Comparison of ENCODE assay signal across 15 cellular contexts in genomic region chr12:49105504-49106120, GRCh38. TPM values are rescaled to one million over a fixed set of nuclear protein-coding genes. Genes with fewer than 3 reads are reported as not detected.
DNase-seq lines count a peak whose midpoint lies in the region; ATAC-seq and TF ChIP-seq lines count a peak whose summit lies in the region.
"Had no signal": no experiment of that assay in that cellular context is flagged by ENCODE, and none has a peak within 500 bp of the region (broad histone marks: within the 10 kb centered on the region; RNA-seq: fewer than 3 reads in every experiment).

No MANE protein-coding gene starts in this region.

- no peak overlapping the region for H3K4me3 ChIP-seq in heart right ventricle
- no peak overlapping the region for H3K4me3 ChIP-seq in brain microvascular endothelial cell (ENCODE audit: low read depth, low read length)
- no peak overlapping the region for H3K4me3 ChIP-seq in vagina
- H3K4me3 ChIP-seq: body of pancreas, neural progenitor cell had no signal

- intact Hi-C loops in heart right ventricle (cut with DNase I) (loop anchor here in 1 of 10 donors (5.0 kb wide), 1 partner anchor 38 kb away; the partner anchor contains the start of gene RHEBL1), Right ventricle myocardium inferior (cut with DNase I) (no loop called here), left ventricle myocardium superior (cut with micrococcal nuclease) (no loop called here), vagina (cut with DNase I) (loop anchor here (2.0 kb wide), 1 partner anchor 17 kb away; no protein-coding TSS in a partner anchor)

- TF ChIP-seq CTCF in heart right ventricle (IDR thresholded peaks at IDR 0.05): no peak
- TF ChIP-seq CTCF in brain microvascular endothelial cell (IDR thresholded peaks at IDR 0.05; ENCODE audit: low read depth, low read length, missing control alignments): no peak
- no peak for TF ChIP-seq CTCF in vagina (IDR thresholded peaks at IDR 0.05)

- in situ Hi-C loops in brain microvascular endothelial cell (cut with HindIII; ENCODE audit: low pct_ligation_motif_present, low sequenced_read_pairs): no loop called here

- peaks cover 0 to 70% (median 36%) of the 10 kb centered on the region in 9 donors for H3K36me3 ChIP-seq in heart right ventricle
- H3K36me3 ChIP-seq in brain microvascular endothelial cell (replicated peaks): peaks cover 40% of the 10 kb centered on the region
- peaks cover 0 to 42% of the 10 kb centered on the region in 2 donors for H3K36me3 ChIP-seq in vagina
- H3K36me3 ChIP-seq: neural progenitor cell had no signal

- no peaks in the 10 kb centered on the region for H3K9me3 ChIP-seq in heart right ventricle
- no peaks in the 10 kb centered on the region for H3K9me3 ChIP-seq in vagina
- H3K9me3 ChIP-seq: body of pancreas had no signal

- H3K27me3 ChIP-seq in heart right ventricle: no peaks in the 10 kb centered on the region
- H3K27me3 ChIP-seq in brain microvascular endothelial cell (replicated peaks): no peaks in the 10 kb centered on the region
- no peaks in the 10 kb centered on the region for H3K27me3 ChIP-seq in vagina
- H3K27me3 ChIP-seq: body of pancreas, neural progenitor cell had no signal

- H3K4me1 ChIP-seq in heart right ventricle (peaks cover 13 to 66% (median 55%) of the 10 kb centered on the region in 9 donors), vagina (peaks cover 56% of the 10 kb centered on the region)

- DNase-seq in heart right ventricle: no peak
- no peak for DNase-seq in Right ventricle myocardium inferior (ENCODE audit: missing footprints)
- peak; percentile 48 for DNase-seq in brain microvascular endothelial cell
- peak; percentile 50 for DNase-seq in left ventricle myocardium superior
- DNase-seq in vagina (ENCODE audit: extremely low spot score in 2 of 2): no peak
- no peak for DNase-seq in erythroblast (lab: John Stamatoyannopoulos, UW)
- DNase-seq in NCI-H187 (lab: John Stamatoyannopoulos, UW): no peak
- DNase-seq: activated CD8-positive, alpha-beta T cell treated with anti-CD3 and anti-CD28 coated beads for 36 hours; activated naive CD4-positive, alpha-beta T cell; body of pancreas; GOT3; Kasumi-1; NCI-H2171 treated with DMSO at 0.1 percent for 48 hours had no signal

- no peak for TF ChIP-seq POLR2A in vagina (IDR thresholded peaks at IDR 0.05)
- TF ChIP-seq POLR2A in erythroblast (IDR thresholded peaks at IDR 0.05; ENCODE audit: low read length): no peak

- WGBS in heart right ventricle, 2 donors: 53 to 55% methylated on average over 9 of the region's 9 CpGs

- peak in 4 of 8 donors; percentile 26 to 50 (median 38) for ATAC-seq in heart right ventricle
- ATAC-seq in Right ventricle myocardium inferior: no peak
- ATAC-seq in left ventricle myocardium superior: peak; percentile 5
- ATAC-seq in HG02588 (IDR thresholded peaks at IDR 0.05; ENCODE audit: unreplicated experiment): no peak
- ATAC-seq: activated CD8-positive, alpha-beta T cell treated with anti-CD3 and anti-CD28 coated beads for 36 hours; body of pancreas had no signal

- H3K27ac ChIP-seq in heart right ventricle (peak overlapping the region in 7 of 10 donors; percentile 43 to 100 (median 64)), brain microvascular endothelial cell (peak overlapping the region; percentile 30), vagina (peak overlapping the region; percentile 7)
- H3K27ac ChIP-seq: body of pancreas, neural progenitor cell had no signal

RNA-seq across cellular contexts. Expression of gene LMBR1L, which starts 5.0 kb away (rescaled TPM):
- total RNA-seq in heart right ventricle (10 to 100 TPM; 21.5 to 51.8 (median 30.8) TPM), Right ventricle myocardium inferior (26.3 TPM), left ventricle myocardium superior (30.7 TPM), vagina (53.3 TPM)
- 10 to 100 TPM; 24.8 to 47.0 TPM for polyA plus RNA-seq in heart right ventricle

RNA-seq across cellular contexts. Expression of gene DHH, which starts 11.0 kb away (rescaled TPM):
- total RNA-seq in heart right ventricle (1 to 10 TPM in 2 of 10 donors, under 1 TPM in 8; 0.32 to 1.6 (median 0.74) TPM), Right ventricle myocardium inferior (0.87 TPM), left ventricle myocardium superior (0.52 TPM), vagina (1.5 TPM)
- 1 to 10 TPM in 1 of 2 donors, under 1 TPM in 1; 0.37 to 1.2 TPM for polyA plus RNA-seq in heart right ventricle
- total RNA-seq: body of pancreas had no signal

RNA-seq across cellular contexts. Expression of gene TUBA1B, which starts 25.6 kb away (rescaled TPM):
- total RNA-seq in heart right ventricle (100 to 1,000 TPM; 201 to 818 (median 309) TPM), Right ventricle myocardium inferior (510 TPM), left ventricle myocardium superior (329 TPM), vagina (638 TPM)
- polyA plus RNA-seq in heart right ventricle: 1,000 to 10,000 TPM in 1 of 2 donors, 100 to 1,000 TPM in 1; 117 to 1,374 TPM

RNA-seq across cellular contexts. Expression of gene RHEBL1, which starts 35.8 kb away (rescaled TPM):
- total RNA-seq in heart right ventricle (1 to 10 TPM in 2 of 10 donors, under 1 TPM in 6, not detected in 2; 0.23 to 1.9 (median 0.41) TPM), Right ventricle myocardium inferior (0.41 TPM), left ventricle myocardium superior (0.32 TPM), vagina (1.7 TPM)
- under 1 TPM; 0.43 to 0.73 TPM for polyA plus RNA-seq in heart right ventricle
- total RNA-seq: body of pancreas had no signal

RNA-seq across cellular contexts. Expression of gene KMT2D, which starts 45.0 kb away (rescaled TPM):
- total RNA-seq in heart right ventricle (10 to 100 TPM; 32.6 to 65.3 (median 54.2) TPM), Right ventricle myocardium inferior (33.5 TPM), left ventricle myocardium superior (43.8 TPM), vagina (38.8 TPM)
- 10 to 100 TPM in 1 of 2 donors, 1 to 10 TPM in 1; 9.6 to 60.6 TPM for polyA plus RNA-seq in heart right ventricle

Comparison
In these comparisons a context has a peak if more than half of its experiments do, and no peak if none do; other contexts are left out.
1. DNase-seq: peak in brain microvascular endothelial cell (single experiment) and left ventricle myocardium superior (single experiment); none in heart right ventricle (0 of 2), Right ventricle myocardium inferior (single experiment), vagina (0 of 2), erythroblast (0 of 2) and NCI-H187 (0 of 2).
2. H3K27ac ChIP-seq: peak in every context shown above with its lines; median percentile 64 in heart right ventricle; 30 in brain microvascular endothelial cell; 7 in vagina.